8 cellular contexts compared by ENCODE assay signal in the genomic region with DNA sequence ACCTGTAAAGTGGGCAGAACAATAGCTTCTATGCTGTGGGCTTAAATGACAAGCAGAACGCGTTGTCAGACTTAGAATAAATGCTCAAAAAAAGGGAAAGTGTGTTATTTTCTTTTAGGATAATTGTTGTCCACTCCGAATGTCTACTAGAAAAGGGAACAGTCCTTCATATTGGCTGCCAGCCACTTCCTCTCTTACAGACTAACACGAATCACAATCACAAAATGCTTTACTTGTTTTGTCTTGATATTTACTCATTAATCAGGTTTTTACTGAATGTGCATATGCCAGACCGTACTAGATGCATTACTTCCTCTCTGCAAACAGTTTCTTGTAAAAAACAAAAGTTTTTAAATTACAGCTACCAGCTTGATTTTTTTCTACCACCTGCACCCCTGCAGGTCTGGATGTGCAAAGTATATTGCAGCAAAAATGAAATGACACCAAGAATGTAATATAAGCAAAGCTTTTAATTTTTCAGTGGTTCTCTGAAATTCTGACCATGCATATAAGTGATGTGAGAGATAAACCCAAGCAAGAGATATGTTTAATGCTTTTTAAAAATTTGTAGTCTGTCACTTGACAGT. TPM values are rescaled to one million over a fixed set of nuclear protein-coding genes. Genes with fewer than 3 reads are reported as not detected.
DNase-seq lines count a peak whose midpoint lies in the region; ATAC-seq and TF ChIP-seq lines count a peak whose summit lies in the region.

No MANE protein-coding gene starts in this region.

- H3K79me2 ChIP-seq in OCI-LY7 (ENCODE audit: insufficient read depth, low read depth, low read length): peaks cover 38% of the 10 kb centered on the region

- TSS peak; percentile 72 for BruUV-seq in OCI-LY7 (replicated peaks; lab: Mats Ljungman, UMichigan)

- H3K27ac ChIP-seq in OCI-LY7 (ENCODE audit: low read depth, low read length, poor library complexity, severe bottlenecking) (peak overlapping the region; percentile 80), duodenal mucosa (ENCODE audit: low read depth, low read length) (no peak overlapping the region), neutrophil (peak overlapping the region; percentile 73)

- ATAC-seq in HG03045 (IDR thresholded peaks at IDR 0.05; ENCODE audit: unreplicated experiment) (no peak), HG03354 (IDR thresholded peaks at IDR 0.05; ENCODE audit: poor library complexity, severe bottlenecking, unreplicated experiment) (no peak), HG02571 (IDR thresholded peaks at IDR 0.05; ENCODE audit: unreplicated experiment) (no peak)

- no peaks in the 10 kb centered on the region for H3K9me3 ChIP-seq in OCI-LY7 (ENCODE audit: low read length)
- no peaks in the 10 kb centered on the region for H3K9me3 ChIP-seq in duodenal mucosa (ENCODE audit: control insufficient read depth in 1 of 2, low read length in 2 of 2)
- no peaks in the 10 kb centered on the region for H3K9me3 ChIP-seq in neutrophil

- POLR2A ChIA-PET in OCI-LY7 (lab: Charles Lee): interaction anchor here (1.1 to 3.3 kb wide), 10 partner anchors 11 to 216 kb away, joined by 3 to 11 read pairs (median 6); a partner anchor contains a TSS

- H3K36me3 ChIP-seq in OCI-LY7 (ENCODE audit: insufficient read depth, low read length) (peaks cover 17% of the 10 kb centered on the region; the same call in 1 of the 2 replicates), duodenal mucosa (ENCODE audit: control insufficient read depth in 1 of 2, insufficient read depth in 2 of 2, low read length in 2 of 2) (no peaks in the 10 kb centered on the region), neutrophil (peaks cover 1% of the 10 kb centered on the region)

- H4K20me1 ChIP-seq in OCI-LY7 (ENCODE audit: insufficient read depth, low read length): peaks cover 4% of the 10 kb centered on the region; the same call in 1 of the 2 replicates

- H3K4me2 ChIP-seq in OCI-LY7 (ENCODE audit: low read length): peak overlapping the region; percentile 86

- H3K4me1 ChIP-seq in OCI-LY7 (ENCODE audit: insufficient read depth, low read length, poor library complexity, severe bottlenecking): peaks cover 22% of the 10 kb centered on the region
- peaks cover 15 to 16% of the 10 kb centered on the region in 2 donors for H3K4me1 ChIP-seq in duodenal mucosa (ENCODE audit: control insufficient read depth in 1 of 2, insufficient read depth in 2 of 2, low read length in 2 of 2)
- H3K4me1 ChIP-seq in neutrophil (ENCODE audit: control insufficient read depth in 1 of 2, insufficient read depth in 1 of 2, low read depth in 1 of 2, low read length in 1 of 2): peaks cover 20 to 21% of the 10 kb centered on the region in 2 experiments

- DNase-seq in G401 (ENCODE audit: low spot score) (peak; percentile 19), OCI-LY7 (ENCODE audit: low spot score) (peak; percentile 14), DMS153 treated with DMSO at 0.1 percent for 48 hours (lab: John Stamatoyannopoulos, UW; ENCODE audit: unreplicated experiment) (no peak)

- peak overlapping the region; percentile 72; the same call in 1 of the 2 replicates for H2AFZ ChIP-seq in OCI-LY7 (ENCODE audit: low read length)

- in situ Hi-C loops in G401 (cut with HindIII; ENCODE audit: low sequenced_read_pairs): no loop called here

- H3K27me3 ChIP-seq in duodenal mucosa (ENCODE audit: control insufficient read depth in 1 of 2, insufficient read depth in 2 of 2, low read length in 2 of 2) (no peaks in the 10 kb centered on the region), neutrophil (no peaks in the 10 kb centered on the region)

- intact Hi-C loops in OCI-LY7 (cut with micrococcal nuclease; ENCODE audit: unreplicated experiment): loop anchor here (1.0 to 10.0 kb wide), 3 partner anchors 37 to 518 kb away; a partner anchor contains a TSS

- no peak for TF ChIP-seq CTCF in OCI-LY7 (conservative IDR thresholded peaks at IDR 0.05; ENCODE audit: low read length)
- TF ChIP-seq CTCF in neutrophil (IDR thresholded peaks at IDR 0.05): no peak

- CTCF ChIA-PET in OCI-LY7 (lab: Charles Lee; ENCODE audit: unreplicated experiment): no interaction called here

- H3K4me3 ChIP-seq in OCI-LY7 (ENCODE audit: low read depth, low read length, poor library complexity, severe bottlenecking) (peak overlapping the region; percentile 90), duodenal mucosa (ENCODE audit: low read depth in 1 of 2, low read length in 2 of 2) (peak overlapping the region; percentile 97), neutrophil (ENCODE audit: low read depth in 1 of 2, low read length in 1 of 2) (peak overlapping the region; percentile 96 to 97)

- no peaks in the 10 kb centered on the region for H3K9me2 ChIP-seq in OCI-LY7 (ENCODE audit: insufficient read depth, low read length)

- peak overlapping the region; percentile 88 to 95 for H3K9ac ChIP-seq in duodenal mucosa (ENCODE audit: low read depth in 1 of 2, low read length in 2 of 2)

RNA-seq across cellular contexts. Expression of a gene that starts 0.8 kb away (rescaled TPM):
- total RNA-seq in G401 (2014; rRNA removed; shearing (Covaris generic)): 14.5 and 19.8 TPM in 2 replicates
- 13.7 and 15.6 TPM in 2 replicates for total RNA-seq in OCI-LY7 (2014; rRNA removed; shearing (Covaris generic))
- total RNA-seq in OCI-LY7 (2022): 13.0 and 13.9 TPM in 2 replicates

RNA-seq across cellular contexts. Expression of a gene that starts 36.8 kb away (rescaled TPM):
- total RNA-seq in G401 (2014; rRNA removed; shearing (Covaris generic)): 38.4 and 43.1 TPM in 2 replicates
- 33.2 and 48.2 TPM in 2 replicates for total RNA-seq in OCI-LY7 (2014; rRNA removed; shearing (Covaris generic))
- 32.6 and 32.9 TPM in 2 replicates for total RNA-seq in OCI-LY7 (2022)
